ENCODE assay signal across 17 cellular contexts in genomic region chr4:180757927-180758326, GRCh38.
"Had no signal": no experiment of that assay in that cellular context is flagged by ENCODE, and none has a peak within 500 bp of the region (broad histone marks: within the 10 kb centered on the region; RNA-seq: fewer than 3 reads in every experiment).

No MANE protein-coding gene starts in this region.

- H3K27ac ChIP-seq: cardiac muscle cell, esophagus muscularis mucosa, left ventricle myocardium inferior had no signal

- DNase-seq: activated CD4-positive, alpha-beta memory T cell treated with anti-CD3 and anti-CD28 coated beads, Interleukin-2, amount 10 ng/mL, durations not matched to agents 7 days and 5 days; activated CD4-positive, alpha-beta T cell treated with anti-CD3 and anti-CD28 coated beads for 4 hours; activated effector memory CD4-positive, alpha-beta T cell treated with Interleukin-2 at 50 U/mL for 16 hours; activated naive CD4-positive, alpha-beta T cell treated with anti-CD3 and anti-CD28 coated beads, Interleukin-2, amount 50 U/mL, for 16 hours; activated T-cell treated with anti-CD3 and anti-CD28 coated beads, Interleukin-2, amount 50 U/mL, for 4 hours; hippocampal formation; kidney; left ventricle myocardium inferior; mucosa of descending colon; naive thymus-derived CD4-positive, alpha-beta T cell; retina; stimulated activated CD4-positive, alpha-beta T cell treated with anti-CD3 and anti-CD28 coated beads, Interleukin-4, amount 100 ng/mL, for 1 hour; stimulated activated naive CD4-positive, alpha-beta T cell treated with Interleukin-2 at 50 U/mL for 16 hours; substantia nigra; trophoblast cell had no signal

- H3K36me3 ChIP-seq: cardiac muscle cell, esophagus muscularis mucosa, left ventricle myocardium inferior had no signal

- H3K9me3 ChIP-seq: esophagus muscularis mucosa, left ventricle myocardium inferior, mucosa of descending colon had no signal

- H3K27me3 ChIP-seq: cardiac muscle cell, esophagus muscularis mucosa had no signal

- H3K4me3 ChIP-seq: cardiac muscle cell, esophagus muscularis mucosa, left ventricle myocardium inferior, mucosa of descending colon had no signal

- H3K4me1 ChIP-seq: esophagus muscularis mucosa, left ventricle myocardium inferior had no signal

- ATAC-seq: activated T-cell treated with anti-CD3 and anti-CD28 coated beads, Interleukin-2, amount 50 U/mL, for 4 hours; mucosa of descending colon; naive thymus-derived CD4-positive, alpha-beta T cell had no signal
